Comparison of ENCODE assay signal across 30 cellular contexts in genomic region chr4:60215906-60216305, GRCh38.
"Had no signal": no experiment of that assay in that cellular context is flagged by ENCODE, and none has a peak within 500 bp of the region (broad histone marks: within the 10 kb centered on the region; RNA-seq: fewer than 3 reads in every experiment).

No MANE protein-coding gene starts in this region.

- DNase-seq: activated effector memory CD4-positive, alpha-beta T cell treated with anti-CD3 and anti-CD28 coated beads, Interleukin-2, amount 50 U/mL, for 16 hours; activated effector memory CD4-positive, alpha-beta T cell treated with Interleukin-2 at 50 U/mL for 16 hours; activated gamma-delta T cell; activated gamma-delta T cell treated with Interleukin-2 at 50 U/mL for 16 hours; activated naive CD4-positive, alpha-beta T cell; activated naive CD4-positive, alpha-beta T cell treated with anti-CD3 and anti-CD28 coated beads for 36 hours; activated naive CD4-positive, alpha-beta T cell treated with anti-CD3 and anti-CD28 coated beads, Interleukin-2, amount 10 ng/mL, durations not matched to agents 7 days and 5 days; activated naive CD4-positive, alpha-beta T cell treated with anti-CD3 and anti-CD28 coated beads, Interleukin-2, amount 50 U/mL, for 16 hours; activated naive CD4-positive, alpha-beta T cell treated with Interleukin-2 at 50 U/mL for 16 hours; activated naive CD8-positive, alpha-beta T cell treated with anti-CD3 and anti-CD28 coated beads for 36 hours; activated naive CD8-positive, alpha-beta T cell treated with anti-CD3 and anti-CD28 coated beads, Interleukin-2, amount 10 ng/mL, durations not matched to agents 7 days and 5 days; activated naive CD8-positive, alpha-beta T cell treated with anti-CD3 and anti-CD28 coated beads, Interleukin-2, amount 50 U/mL, for 24 hours; activated T-cell treated with anti-CD3 and anti-CD28 coated beads, Interleukin-2, amount 50 U/mL, for 1 hour; activated T-cell treated with anti-CD3 and anti-CD28 coated beads, Interleukin-2, amount 50 U/mL, for 24 hours; activated T-cell treated with anti-CD3 and anti-CD28 coated beads, Interleukin-2, amount 50 U/mL, for 4 hours; activated T-cell treated with anti-CD3 and anti-CD28 coated beads, Interleukin-2, amount 50 U/mL, for 48 hours; activated T-cell treated with anti-CD3 and anti-CD28 coated beads, Interleukin-2, amount 50 U/mL, for 72 hours; adrenal gland; amniotic stem cell; amygdala; anterior cingulate cortex; aorta; body of pancreas; brain microvascular endothelial cell; caudate nucleus; central memory CD4-positive, alpha-beta T cell; cerebellar nuclear complex had no signal

- H3K4me1 ChIP-seq: adrenal gland, ascending aorta, body of pancreas, breast epithelium had no signal

- H3K36me3 ChIP-seq: adrenal gland, ascending aorta, brain microvascular endothelial cell, breast epithelium, cardiac muscle cell had no signal

- H3K27ac ChIP-seq: adrenal gland, ascending aorta, body of pancreas, brain microvascular endothelial cell, breast epithelium, cardiac muscle cell had no signal

- H3K4me3 ChIP-seq: adrenal gland, ascending aorta, body of pancreas, breast epithelium, cardiac muscle cell had no signal

- H3K9me3 ChIP-seq: adrenal gland, ascending aorta, body of pancreas, breast epithelium had no signal

- H3K27me3 ChIP-seq: adrenal gland, ascending aorta, body of pancreas, brain microvascular endothelial cell, breast epithelium, cardiac muscle cell had no signal
